In genomic region chr2:130873700-130874346, GRCh38 we compare ENCODE assay signal across 8 cellular contexts. TPM values are rescaled to one million over a fixed set of nuclear protein-coding genes. Genes with fewer than 3 reads are reported as not detected.
DNase-seq lines count a peak whose midpoint lies in the region; ATAC-seq and TF ChIP-seq lines count a peak whose summit lies in the region.

No MANE protein-coding gene starts in this region.

- no peak overlapping the region for H3K4me3 ChIP-seq in HL-60 (replicated peaks; ENCODE audit: insufficient read depth, low read length)
- H3K4me3 ChIP-seq in Panc1 (ENCODE audit: low read depth in 2 of 2, low read length in 2 of 2): no peak overlapping the region

- in situ Hi-C loops in Panc1 (cut with HindIII; ENCODE audit: low pct_unique_long_range_greater_than_20kb, low sequenced_read_pairs): no loop called here

- peaks cover 3% of the 10 kb centered on the region for H3K9me3 Mint-ChIP-seq in neural crest cell

- H3K4me1 ChIP-seq in Panc1 (ENCODE audit: control insufficient read depth, insufficient read depth, low read length): no peaks in the 10 kb centered on the region

- H3K4me1 Mint-ChIP-seq in neural crest cell: peaks cover 50% of the 10 kb centered on the region

- H3K4me3 Mint-ChIP-seq in neural crest cell: no peak overlapping the region

- H3K27ac Mint-ChIP-seq in neural crest cell (ENCODE audit: unreplicated experiment): no peak overlapping the region

- peak; percentile 58 for DNase-seq in COR-L47 (lab: John Stamatoyannopoulos, UW)
- peak; percentile 12 to 56 for DNase-seq in HL-60 (ENCODE audit: low read depth in 1 of 2, low spot score in 1 of 2)
- peak; percentile 30 for DNase-seq in Panc1 (ENCODE audit: low read depth, low spot score)
- DNase-seq in activated T-cell treated with anti-CD3 and anti-CD28 coated beads, Interleukin-2, amount 50 U/mL, for 48 hours: peak; percentile 80 to 83
- DNase-seq in fibroblast of peridontal ligament (ENCODE audit: extremely low read depth): peak; percentile 55
- DNase-seq in neural crest cell (ENCODE audit: low read depth, low spot score): peak; percentile 82
- peak; percentile 52 for DNase-seq in stromal cell of bone marrow (ENCODE audit: low read depth)

- no peaks in the 10 kb centered on the region for H3K9me3 ChIP-seq in Panc1 (ENCODE audit: control insufficient read depth, insufficient read depth, low read depth, low read length)

- H3K27ac ChIP-seq in HL-60 (replicated peaks) (no peak overlapping the region), Panc1 (ENCODE audit: low read length) (no peak overlapping the region)

- intact Hi-C loops in Panc1 (cut with micrococcal nuclease; ENCODE audit: unreplicated experiment): loop anchor here (1.0 kb wide), 1 partner anchor 77 kb away; no protein-coding TSS in a partner anchor

- H3K36me3 ChIP-seq in Panc1 (ENCODE audit: control insufficient read depth, insufficient read depth, low read length): no peaks in the 10 kb centered on the region

- H3K27me3 Mint-ChIP-seq in neural crest cell (ENCODE audit: low read depth): no peaks in the 10 kb centered on the region

- H3K27me3 ChIP-seq in HL-60 (ENCODE audit: insufficient read depth, poor library complexity, severe bottlenecking): no peaks in the 10 kb centered on the region
- no peaks in the 10 kb centered on the region for H3K27me3 ChIP-seq in Panc1 (ENCODE audit: control insufficient read depth, insufficient read depth, low read length)

- CTCF ChIA-PET in Panc1 (lab: Charles Lee): interaction anchor here (0.5 to 1.9 kb wide), 4 partner anchors 75 to 84 kb away, joined by 5 to 11 read pairs (median 6); no protein-coding TSS in a partner anchor

- POLR2A ChIA-PET in Panc1 (lab: Charles Lee): interaction anchor here (0.6 kb wide), 2 partner anchors 245 to 1319 kb away, joined by 3 read pairs; no protein-coding TSS in a partner anchor

- ATAC-seq in GM19463 (IDR thresholded peaks at IDR 0.05; ENCODE audit: unreplicated experiment) (peak; percentile 96), Panc1 (peak; percentile 89)

- H3K36me3 Mint-ChIP-seq in neural crest cell (ENCODE audit: low read depth): peaks cover 4% of the 10 kb centered on the region

- TF ChIP-seq CTCF in HL-60 (IDR thresholded peaks at IDR 0.05; ENCODE audit: insufficient read depth, low read length) (peak; percentile 45), Panc1 (IDR thresholded peaks at IDR 0.05) (peak; percentile 85), neural crest cell (conservative IDR thresholded peaks at IDR 0.05) (peak; percentile 74)

- BruUV-seq in Panc1 (replicated peaks; lab: Mats Ljungman, UMichigan): no TSS peak

RNA-seq across cellular contexts. Expression of gene ARHGEF4, which starts 37.1 kb away (rescaled TPM):
- 0.80 TPM for total RNA-seq in Panc1 (2021; ENCODE audit: unreplicated experiment)
- 1.5 TPM for polyA plus RNA-seq in Panc1 (2012; ENCODE audit: insufficient read length)
- 20.0 and 22.1 TPM in 2 replicates for total RNA-seq in neural crest cell

Comparison
In these comparisons a context has a peak if more than half of its experiments do, and no peak if none do; other contexts are left out.
1. DNase-seq: peak in every context shown above with its lines; median percentile 82 in neural crest cell; 82 in activated T-cell treated with anti-CD3 and anti-CD28 coated beads, Interleukin-2, amount 50 U/mL, for 48 hours; 58 in COR-L47; 55 in fibroblast of peridontal ligament; 52 in stromal cell of bone marrow; 34 in HL-60; 30 in Panc1.
2. RNA of gene ARHGEF4, which starts 37.1 kb away (total RNA-seq): 20.0 to 22.1 TPM in neural crest cell; 0.80 TPM in Panc1 (single experiment); every median in the first group is over 10 times any median in the second.
3. Peak in every context shown above with its lines, with median percentiles within 50 percentile points of each other: CTCF ChIP-seq.